8 cellular contexts compared by ENCODE assay signal in genomic region chr12:109573029-109573913, GRCh38. TPM values are rescaled to one million over a fixed set of nuclear protein-coding genes. Genes with fewer than 3 reads are reported as not detected.
DNase-seq lines count a peak whose midpoint lies in the region; ATAC-seq, FAIRE-seq and TF ChIP-seq lines count a peak whose summit lies in the region.

Gene MMAB (minus strand): TSS chr12:109573504. CDS start chr12:109573480, 24 bp downstream.
Gene MVK (plus strand): TSS chr12:109573794. CDS start chr12:109574823, 1,029 bp downstream.

- no peaks in the 10 kb centered on the region for H3K27me3 ChIP-seq in pancreas
- no peaks in the 10 kb centered on the region for H3K27me3 ChIP-seq in tibial artery

- no peak for TF ChIP-seq CTCF in GM12865 (IDR thresholded peaks at IDR 0.05; ENCODE audit: insufficient read depth, low read depth, low read length, missing control alignments)
- no peak for TF ChIP-seq CTCF in pancreas (IDR thresholded peaks at IDR 0.05)
- TF ChIP-seq CTCF in tibial artery (IDR thresholded peaks at IDR 0.05), result no peak

- H3K36me3 ChIP-seq in pancreas (peaks cover 0 to 18% (median 0%) of the 10 kb centered on the region in 3 donors), tibial artery (peaks cover 18 to 61% (median 23%) of the 10 kb centered on the region in 3 donors)

- H3K36me3 Mint-ChIP-seq in activated naive CD8-positive, alpha-beta T cell treated with anti-CD3 and anti-CD28 coated beads, Interleukin-2, amount 50 U/mL, for 24 hours (ENCODE audit: low read depth), result peaks cover 5% of the 10 kb centered on the region

- intact Hi-C loops in Right ventricle myocardium superior (cut with DNase I), result no loop called here
- intact Hi-C loops in pancreas (cut with DNase I), result no loop called here
- intact Hi-C loops in tibial artery (cut with DNase I; ENCODE audit: low total_unique reads), result loop anchor here (5.0 kb wide), 1 partner anchor 424 kb away; the partner anchor contains the start of genes ANKRD13A and GIT2

- H3K9me3 Mint-ChIP-seq in activated naive CD8-positive, alpha-beta T cell treated with anti-CD3 and anti-CD28 coated beads, Interleukin-2, amount 50 U/mL, for 24 hours, result no peaks in the 10 kb centered on the region

- peak; percentile 67 for FAIRE-seq in pancreas (lab: Jason Lieb, UNC)

- peaks cover 19% of the 10 kb centered on the region for H3K4me1 Mint-ChIP-seq in activated naive CD8-positive, alpha-beta T cell treated with anti-CD3 and anti-CD28 coated beads, Interleukin-2, amount 50 U/mL, for 24 hours

- WGBS in pancreas, 2 donors, result 0 to 1% methylated on average over 65 to 74 of the region's 74 CpGs

- no peaks in the 10 kb centered on the region for H3K27me3 Mint-ChIP-seq in activated naive CD8-positive, alpha-beta T cell treated with anti-CD3 and anti-CD28 coated beads, Interleukin-2, amount 50 U/mL, for 24 hours

- peak within 1 kb of the TSS; percentile 90 for H3K4me3 Mint-ChIP-seq in activated naive CD8-positive, alpha-beta T cell treated with anti-CD3 and anti-CD28 coated beads, Interleukin-2, amount 50 U/mL, for 24 hours

- H3K4me1 ChIP-seq in pancreas, result peaks cover 0 to 15% (median 7%) of the 10 kb centered on the region in 3 donors
- H3K4me1 ChIP-seq in tibial artery, result peaks cover 0 to 20% (median 19%) of the 10 kb centered on the region in 4 donors

- H3K27ac Mint-ChIP-seq in activated naive CD8-positive, alpha-beta T cell treated with anti-CD3 and anti-CD28 coated beads, Interleukin-2, amount 50 U/mL, for 24 hours, result peak within 1 kb of the TSS; percentile 96

- H3K27ac ChIP-seq in pancreas (peak within 1 kb of the TSS; percentile 66 to 94 (median 88)), tibial artery (peak within 1 kb of the TSS; percentile 78 to 83)

- no peaks in the 10 kb centered on the region for H3K9me3 ChIP-seq in pancreas
- no peaks in the 10 kb centered on the region for H3K9me3 ChIP-seq in tibial artery

- peak; percentile 100 for DNase-seq in GM12865 (ENCODE audit: low read depth)
- peak; percentile 99 for DNase-seq in NCI-H1417 treated with DMSO at 0.1 percent for 48 hours (lab: John Stamatoyannopoulos, UW)
- DNase-seq in SW480 (ENCODE audit: low spot score), result peak; percentile 99
- peak; percentile 94 for DNase-seq in activated naive CD8-positive, alpha-beta T cell treated with anti-CD3 and anti-CD28 coated beads, Interleukin-2, amount 50 U/mL, for 24 hours
- DNase-seq in Right ventricle myocardium superior, result peak; percentile 99
- peak; percentile 95 to 100 (median 100) for DNase-seq in pancreas
- DNase-seq in tibial artery, result peak; percentile 99 to 100

- H3K4me3 ChIP-seq in GM12865 (ENCODE audit: low read depth, low read length), result peak within 1 kb of the TSS; percentile 89
- peak within 1 kb of the TSS; percentile 61 to 88 (median 74) for H3K4me3 ChIP-seq in pancreas
- peak within 1 kb of the TSS; percentile 73 to 96 for H3K4me3 ChIP-seq in tibial artery

- peak; percentile 94 for ATAC-seq in HG02763 (IDR thresholded peaks at IDR 0.05; ENCODE audit: unreplicated experiment)
- peak; percentile 98 for ATAC-seq in activated naive CD8-positive, alpha-beta T cell treated with anti-CD3 and anti-CD28 coated beads, Interleukin-2, amount 50 U/mL, for 24 hours
- ATAC-seq in Right ventricle myocardium superior (ENCODE audit: poor library complexity), result peak; percentile 99
- peak; percentile 96 to 99 (median 96) for ATAC-seq in pancreas

RNA-seq across cellular contexts. Expression of gene MMAB, which starts in this region (rescaled TPM):
- total RNA-seq in Right ventricle myocardium superior, result 68.1 TPM
- total RNA-seq in pancreas, result 10 to 100 TPM; 15.6 to 26.1 (median 17.6) TPM
- 10 to 100 TPM; 33.2 to 40.6 TPM for polyA plus RNA-seq in pancreas

RNA-seq across cellular contexts. Expression of gene MVK, which starts in this region (rescaled TPM):
- total RNA-seq in Right ventricle myocardium superior (9.4 TPM), pancreas (1 to 10 TPM; 5.8 to 8.6 (median 7.3) TPM)
- polyA plus RNA-seq in pancreas, result 10 to 100 TPM; 13.3 to 15.9 TPM

Comparison
In these comparisons a context has a peak if more than half of its experiments do, and no peak if none do; other contexts are left out.
1. Peak in every context shown above with its lines: DNase-seq, ATAC-seq, H3K4me3 ChIP-seq and H3K27ac ChIP-seq.